In the genomic region with DNA sequence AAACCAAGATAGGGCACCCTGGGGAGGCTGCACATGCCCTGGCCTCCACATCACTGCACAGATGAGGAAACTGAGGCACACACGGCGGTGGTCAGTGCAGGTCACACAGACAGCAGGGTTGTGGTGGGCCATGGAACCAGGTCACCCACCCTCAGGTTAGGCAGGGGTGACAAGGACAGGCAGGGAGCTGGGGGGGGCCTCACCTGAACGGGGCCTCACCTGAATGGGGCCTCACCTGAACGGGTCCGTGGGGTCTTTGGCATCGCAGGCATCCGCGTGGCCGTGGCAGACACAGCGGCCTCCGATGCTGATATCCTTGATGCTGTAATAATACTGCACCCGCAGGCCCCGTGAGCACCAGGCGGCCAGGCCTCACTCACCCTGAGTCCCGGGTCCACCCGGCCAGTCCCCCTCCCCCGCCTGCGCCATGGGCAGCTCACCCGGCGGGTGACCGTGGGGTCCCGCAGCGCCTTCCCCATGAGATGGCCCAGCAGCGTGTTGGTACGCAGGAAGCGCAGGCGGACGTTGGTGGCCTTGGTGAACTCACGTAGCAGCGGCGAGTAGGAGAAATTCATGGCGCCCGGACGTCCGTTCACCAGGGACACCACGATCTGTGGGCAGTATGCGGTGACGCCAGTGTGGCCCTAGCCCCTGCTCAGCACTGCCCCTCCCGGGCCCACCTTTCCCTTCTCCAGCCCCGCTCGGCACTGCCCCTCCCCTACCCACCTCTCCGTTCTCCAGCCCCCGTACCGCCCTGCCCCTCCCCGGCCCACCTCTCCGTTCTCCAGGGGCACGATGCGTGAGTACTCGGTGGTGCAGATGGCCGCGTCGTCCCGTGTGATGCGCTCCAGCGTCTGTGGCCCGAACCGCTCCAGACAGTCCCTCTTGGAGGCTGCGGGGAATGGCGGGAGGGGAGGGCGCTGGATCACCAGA, we compare ENCODE assay signal across 21 cellular contexts. TPM values are rescaled to one million over a fixed set of nuclear protein-coding genes. Genes with fewer than 3 reads are reported as not detected.
A peak's percentile ranks its signal among the peaks of the same experiment; 100 is the strongest.
DNase-seq lines count a peak whose midpoint lies in the region; ATAC-seq lines count a peak whose summit lies in the region.
"Had no signal": no experiment of that assay in that cellular context is flagged by ENCODE, and none has a peak within 500 bp of the region (broad histone marks: within the 10 kb centered on the region; RNA-seq: fewer than 3 reads in every experiment).

No MANE protein-coding gene starts in this region.

- no peak overlapping the region for H3K4me3 ChIP-seq in rectal smooth muscle tissue (ENCODE audit: low read length)
- H3K4me3 ChIP-seq: adrenal gland, BLaER1, cardiac muscle cell, GM12878 had no signal

- ATAC-seq in Right ventricle myocardium superior (ENCODE audit: poor library complexity) (no peak), left ventricle myocardium superior (no peak), GM19328 (IDR thresholded peaks at IDR 0.05; ENCODE audit: unreplicated experiment) (no peak)
- ATAC-seq: GM12878 had no signal

- intact Hi-C loops in Right ventricle myocardium superior (cut with DNase I) (no loop called here), cardiac septum (cut with DNase I) (loop anchor here (1.0 kb wide), 1 partner anchor 26 kb away; no protein-coding TSS in a partner anchor), left ventricle myocardium superior (cut with micrococcal nuclease) (no loop called here)

- peak overlapping the region; percentile 85 for H3K27ac ChIP-seq in rectal smooth muscle tissue (ENCODE audit: low read depth, low read length)
- H3K27ac ChIP-seq: BLaER1, cardiac muscle cell had no signal

- no peak overlapping the region for H3K9ac ChIP-seq in rectal smooth muscle tissue (ENCODE audit: low read length)
- H3K9ac ChIP-seq: BLaER1 had no signal

- DNase-seq in Right ventricle myocardium superior (peak; percentile 39), cardiac septum (ENCODE audit: low spot score) (no peak), left ventricle myocardium superior (peak; percentile 32), SHP77 treated with DMSO at 0.1 percent for 48 hours (lab: John Stamatoyannopoulos, UW) (no peak), cerebellar nuclear complex (lab: John Stamatoyannopoulos, UW) (no peak)
- DNase-seq in stimulated activated naive CD4-positive, alpha-beta T cell (lab: John Stamatoyannopoulos, UW) = no peak
- DNase-seq: activated CD4-positive, alpha-beta T cell treated with anti-CD3 and anti-CD28 coated beads for 1 hour; activated effector memory CD4-positive, alpha-beta T cell treated with anti-CD3 and anti-CD28 coated beads, Interleukin-2, amount 50 U/mL, for 16 hours; GDM1; HCEC 1CT; Karpas-422; NCI-H2171 treated with DMSO at 0.1 percent for 48 hours; NCI-H774; OCI-M1; stimulated activated naive CD4-positive, alpha-beta T cell treated with Interleukin-2 at 50 U/mL for 16 hours had no signal

- peaks cover 36% of the 10 kb centered on the region for H3K4me1 ChIP-seq in rectal smooth muscle tissue (ENCODE audit: control insufficient read depth, insufficient read depth, low read length)

- no peaks in the 10 kb centered on the region for H3K27me3 ChIP-seq in rectal smooth muscle tissue (ENCODE audit: control insufficient read depth, insufficient read depth, low read length)
- H3K27me3 ChIP-seq: adrenal gland, BLaER1, cardiac muscle cell had no signal

- H3K36me3 ChIP-seq in rectal smooth muscle tissue (ENCODE audit: control insufficient read depth, insufficient read depth, low read length) = peaks cover 16% of the 10 kb centered on the region

RNA-seq across cellular contexts. Expression of a gene that starts 15.4 kb away (rescaled TPM):
- total RNA-seq in Right ventricle myocardium superior (79.6 TPM), cardiac septum (101 TPM), left ventricle myocardium superior (110 TPM)

RNA-seq across cellular contexts. Expression of a gene that starts 35.2 kb away (rescaled TPM):
- total RNA-seq in Right ventricle myocardium superior = 732 TPM
- total RNA-seq in cardiac septum = 466 TPM
- 693 TPM for total RNA-seq in left ventricle myocardium superior

RNA-seq across cellular contexts. Expression of a gene that starts 48.9 kb away (rescaled TPM):
- 68.5 TPM for total RNA-seq in Right ventricle myocardium superior
- total RNA-seq in cardiac septum = 79.9 TPM
- total RNA-seq in left ventricle myocardium superior = 75.5 TPM

RNA-seq across cellular contexts. Expression of a gene that starts 55.4 kb away (rescaled TPM):
- total RNA-seq in Right ventricle myocardium superior (15.0 TPM), cardiac septum (10.7 TPM), left ventricle myocardium superior (19.1 TPM)

Comparison
In these comparisons a context has a peak if more than half of its experiments do, and no peak if none do; other contexts are left out.
1. DNase-seq: peak in Right ventricle myocardium superior (single experiment) and left ventricle myocardium superior (single experiment); none in cardiac septum (single experiment), SHP77 treated with DMSO at 0.1 percent for 48 hours (single experiment), stimulated activated naive CD4-positive, alpha-beta T cell (0 of 6) and cerebellar nuclear complex (0 of 2).